In the genomic region with DNA sequence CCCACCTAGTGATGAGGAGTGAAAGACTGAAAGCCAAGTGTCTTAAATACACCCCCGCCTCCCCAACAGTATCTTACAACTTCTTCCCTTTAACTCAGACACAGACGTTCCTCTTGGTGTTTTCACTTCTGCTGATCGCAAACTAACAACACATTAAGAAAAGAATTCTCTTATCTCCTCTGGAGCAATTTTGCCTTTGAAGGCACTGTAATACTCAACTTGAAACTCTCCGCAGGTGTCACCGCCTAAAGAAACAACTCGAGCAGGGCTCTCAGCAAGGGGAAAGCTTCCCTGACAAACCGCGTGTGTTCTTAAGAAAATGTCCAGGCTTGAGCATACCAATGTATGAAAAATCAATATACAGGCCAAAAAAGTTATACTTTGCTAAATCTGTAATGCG, we compare ENCODE assay signal across 8 cellular contexts. TPM values are rescaled to one million over a fixed set of nuclear protein-coding genes. Genes with fewer than 3 reads are reported as not detected.
A peak's percentile ranks its signal among the peaks of the same experiment; 100 is the strongest.
DNase-seq lines count a peak whose midpoint lies in the region; ATAC-seq, FAIRE-seq and TF ChIP-seq lines count a peak whose summit lies in the region.

No MANE protein-coding gene starts in this region.

- H3K4me1 Mint-ChIP-seq in activated CD4-positive, alpha-beta memory T cell treated with anti-CD3 and anti-CD28 coated beads for 36 hours (ENCODE audit: low read depth): peaks cover 4% of the 10 kb centered on the region

- peak overlapping the region; percentile 76 for H3K9ac ChIP-seq in SK-N-MC (ENCODE audit: insufficient read length)

- peaks cover 1% of the 10 kb centered on the region for H3K36me3 Mint-ChIP-seq in activated CD4-positive, alpha-beta memory T cell treated with anti-CD3 and anti-CD28 coated beads for 36 hours

- intact Hi-C loops in pancreas (cut with DNase I): no loop called here
- intact Hi-C loops in activated CD4-positive, alpha-beta memory T cell treated with anti-CD3 and anti-CD28 coated beads for 36 hours (cut with micrococcal nuclease): no loop called here

- WGBS in pancreas, 2 donors: 9 to 12% methylated on average over 9 of the region's 9 CpGs

- H3K9me3 ChIP-seq in HEK293 (ENCODE audit: control insufficient read depth, insufficient read depth, low read depth, low read length): no peaks in the 10 kb centered on the region
- no peaks in the 10 kb centered on the region for H3K9me3 ChIP-seq in SK-N-MC (ENCODE audit: low read depth, low read length)
- no peaks in the 10 kb centered on the region for H3K9me3 ChIP-seq in pancreas

- peaks cover 23% of the 10 kb centered on the region for H3K4me1 ChIP-seq in HEK293 (ENCODE audit: control insufficient read depth, insufficient read depth, low read length)
- no peaks in the 10 kb centered on the region for H3K4me1 ChIP-seq in pancreas

- peak; percentile 53 for DNase-seq in DMS79 (lab: John Stamatoyannopoulos, UW)
- DNase-seq in SK-N-MC (ENCODE audit: low read depth, low spot score): no peak
- DNase-seq in fibroblast of villous mesenchyme (ENCODE audit: low read depth): peak; percentile 36
- no peak for DNase-seq in pancreas
- DNase-seq in NCI-H526 treated with DMSO at 0.1 percent for 48 hours (lab: John Stamatoyannopoulos, UW): no peak
- DNase-seq in activated CD4-positive, alpha-beta memory T cell treated with anti-CD3 and anti-CD28 coated beads for 36 hours: no peak

- H3K27me3 Mint-ChIP-seq in activated CD4-positive, alpha-beta memory T cell treated with anti-CD3 and anti-CD28 coated beads for 36 hours: peaks cover 38% of the 10 kb centered on the region

- ATAC-seq in pancreas (peak in 3 of 4 donors; percentile 14 to 24 (median 19)), GM21529 (IDR thresholded peaks at IDR 0.05; ENCODE audit: unreplicated experiment) (no peak)

- no peaks in the 10 kb centered on the region for H3K27me3 ChIP-seq in pancreas

- CTCF ChIA-PET in HEK293 (lab: Yijun Ruan, JAX): interaction anchor here (0.6 to 2.8 kb wide), 6 partner anchors 33 to 1860 kb away, joined by 3 to 7 read pairs (median 4); no protein-coding TSS in a partner anchor
- CTCF ChIA-PET in activated CD4-positive, alpha-beta memory T cell treated with anti-CD3 and anti-CD28 coated beads for 36 hours (lab: Charles Lee): no interaction called here

- peaks cover 2% of the 10 kb centered on the region for H3K9me3 Mint-ChIP-seq in activated CD4-positive, alpha-beta memory T cell treated with anti-CD3 and anti-CD28 coated beads for 36 hours

- POLR2A ChIA-PET in HEK293 (lab: Yijun Ruan, JAX): interaction anchor here (0.7 to 1.5 kb wide), 12 partner anchors 9 to 156 kb away, joined by 3 to 9 read pairs (median 4); no protein-coding TSS in a partner anchor
- POLR2A ChIA-PET in activated CD4-positive, alpha-beta memory T cell treated with anti-CD3 and anti-CD28 coated beads for 36 hours (lab: Charles Lee): no interaction called here

- H3K4me3 Mint-ChIP-seq in activated CD4-positive, alpha-beta memory T cell treated with anti-CD3 and anti-CD28 coated beads for 36 hours: no peak overlapping the region

- H3K36me3 ChIP-seq in HEK293 (ENCODE audit: control insufficient read depth in 2 of 2, insufficient read depth in 1 of 2, low read length in 2 of 2): peaks cover 0 to 4% of the 10 kb centered on the region in 2 experiments; a peak in 1 of 3 replicates
- H3K36me3 ChIP-seq in SK-N-MC (ENCODE audit: insufficient read depth, low read length): peaks cover 31% of the 10 kb centered on the region
- H3K36me3 ChIP-seq in pancreas: no peaks in the 10 kb centered on the region

- H3K27ac ChIP-seq in HEK293 (ENCODE audit: extremely low read depth, low read depth, low read length) (peak overlapping the region; percentile 92), SK-N-MC (no peak overlapping the region), pancreas (peak overlapping the region in 1 of 4 donors; percentile 24)

- TF ChIP-seq CTCF in HEK293 (tag by site-specific recombination; IDR thresholded peaks at IDR 0.05) (no peak), fibroblast of villous mesenchyme (IDR thresholded peaks at IDR 0.05; ENCODE audit: insufficient read depth, low read depth, low read length) (no peak), pancreas (IDR thresholded peaks at IDR 0.05) (no peak)

- FAIRE-seq in pancreas (lab: Jason Lieb, UNC): no peak

- H3K27ac Mint-ChIP-seq in activated CD4-positive, alpha-beta memory T cell treated with anti-CD3 and anti-CD28 coated beads for 36 hours: no peak overlapping the region

- peak overlapping the region; percentile 58 for H3K4me3 ChIP-seq in HEK293 (ENCODE audit: low read depth, low read length)
- peak overlapping the region; percentile 86 for H3K4me3 ChIP-seq in SK-N-MC
- peak overlapping the region; percentile 78 for H3K4me3 ChIP-seq in fibroblast of villous mesenchyme (ENCODE audit: low read depth, low read length)
- H3K4me3 ChIP-seq in pancreas: peak overlapping the region in 3 of 4 donors; percentile 11 to 40 (median 36)

TF ChIP-seq in HEK293, 187 proteins besides CTCF, POLR2A, EP300 and RAD21:
- TF ChIP-seq ZIC2 (tag by site-specific recombination; IDR thresholded peaks at IDR 0.05) (peak; percentile 41; the same call in 1 of the 2 replicates), ZNF530 (tag by site-specific recombination; IDR thresholded peaks at IDR 0.05; ENCODE audit: low read depth) (no peak), ZNF132 (tag by site-specific recombination; IDR thresholded peaks at IDR 0.05; ENCODE audit: borderline replicate concordance) (no peak), ZNF175 (tag by site-specific recombination; IDR thresholded peaks at IDR 0.05) (no peak), ZNF37A (tag by site-specific recombination; IDR thresholded peaks at IDR 0.05) (no peak), GLI2 (tag by site-specific recombination; IDR thresholded peaks at IDR 0.05; ENCODE audit: borderline replicate concordance, low read depth) (no peak), ZBTB20 (tag by site-specific recombination; IDR thresholded peaks at IDR 0.05) (peak; percentile 33; the same call in 1 of the 2 replicates), ZNF394 (tag by site-specific recombination; IDR thresholded peaks at IDR 0.05; ENCODE audit: borderline replicate concordance) (no peak), TCF7L2 (IDR thresholded peaks at IDR 0.05; ENCODE audit: borderline replicate concordance, low read depth, low read length) (peak; percentile 60; the same call in 1 of the 2 replicates), ZNF623 (tag by site-specific recombination; IDR thresholded peaks at IDR 0.05) (no peak)
- TF ChIP-seq, protein P1, sequence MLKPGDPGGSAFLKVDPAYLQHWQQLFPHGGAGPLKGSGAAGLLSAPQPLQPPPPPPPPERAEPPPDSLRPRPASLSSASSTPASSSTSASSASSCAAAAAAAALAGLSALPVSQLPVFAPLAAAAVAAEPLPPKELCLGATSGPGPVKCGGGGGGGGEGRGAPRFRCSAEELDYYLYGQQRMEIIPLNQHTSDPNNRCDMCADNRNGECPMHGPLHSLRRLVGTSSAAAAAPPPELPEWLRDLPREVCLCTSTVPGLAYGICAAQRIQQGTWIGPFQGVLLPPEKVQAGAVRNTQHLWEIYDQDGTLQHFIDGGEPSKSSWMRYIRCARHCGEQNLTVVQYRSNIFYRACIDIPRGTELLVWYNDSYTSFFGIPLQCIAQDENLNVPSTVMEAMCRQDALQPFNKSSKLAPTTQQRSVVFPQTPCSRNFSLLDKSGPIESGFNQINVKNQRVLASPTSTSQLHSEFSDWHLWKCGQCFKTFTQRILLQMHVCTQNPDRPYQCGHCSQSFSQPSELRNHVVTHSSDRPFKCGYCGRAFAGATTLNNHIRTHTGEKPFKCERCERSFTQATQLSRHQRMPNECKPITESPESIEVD (tag by site-specific recombination; IDR thresholded peaks at IDR 0.05): 0 out of 2 replicates have a peak, but pooled peaks have one; percentile 16
- TF ChIP-seq, protein P2, sequence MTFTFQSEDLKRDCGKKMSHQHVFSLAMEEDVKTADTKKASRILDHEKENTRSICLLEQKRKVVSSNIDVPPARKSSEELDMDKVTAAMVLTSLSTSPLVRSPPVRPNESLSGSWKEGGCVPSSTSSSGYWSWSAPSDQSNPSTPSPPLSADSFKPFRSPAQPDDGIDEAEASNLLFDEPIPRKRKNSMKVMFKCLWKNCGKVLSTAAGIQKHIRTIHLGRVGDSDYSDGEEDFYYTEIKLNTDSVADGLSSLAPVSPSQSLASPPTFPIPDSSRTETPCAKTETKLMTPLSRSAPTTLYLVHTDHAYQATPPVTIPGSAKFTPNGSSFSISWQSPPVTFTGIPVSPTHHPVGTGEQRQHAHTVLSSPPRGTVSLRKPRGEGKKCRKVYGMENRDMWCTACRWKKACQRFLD (tag by site-specific recombination; IDR thresholded peaks at IDR 0.05): no peak

RNA-seq across cellular contexts. Expression of a gene that starts 0.4 kb away (rescaled TPM):
- total RNA-seq in fibroblast of villous mesenchyme (101 and 136 TPM in 2 replicates), pancreas (10 to 100 TPM in 1 of 6 donors, 1 to 10 TPM in 3, under 1 TPM in 2; 0.28 to 11.3 (median 3.0) TPM)
- under 1 TPM; 0.61 to 0.80 TPM for polyA plus RNA-seq in pancreas
- total RNA-seq in activated CD4-positive, alpha-beta memory T cell treated with anti-CD3 and anti-CD28 coated beads for 36 hours: not detected

Comparison
In these comparisons a context has a peak if more than half of its experiments do, and no peak if none do; other contexts are left out.
1. DNase-seq: peak in DMS79 (single experiment) and fibroblast of villous mesenchyme (single experiment); none in SK-N-MC (single experiment), pancreas (0 of 6), NCI-H526 treated with DMSO at 0.1 percent for 48 hours (single experiment) and activated CD4-positive, alpha-beta memory T cell treated with anti-CD3 and anti-CD28 coated beads for 36 hours (single experiment).
2. H3K4me3 ChIP-seq: peak in every context shown above with its lines; median percentile 86 in SK-N-MC; 78 in fibroblast of villous mesenchyme; 58 in HEK293; 36 in pancreas.